In the genomic region with DNA sequence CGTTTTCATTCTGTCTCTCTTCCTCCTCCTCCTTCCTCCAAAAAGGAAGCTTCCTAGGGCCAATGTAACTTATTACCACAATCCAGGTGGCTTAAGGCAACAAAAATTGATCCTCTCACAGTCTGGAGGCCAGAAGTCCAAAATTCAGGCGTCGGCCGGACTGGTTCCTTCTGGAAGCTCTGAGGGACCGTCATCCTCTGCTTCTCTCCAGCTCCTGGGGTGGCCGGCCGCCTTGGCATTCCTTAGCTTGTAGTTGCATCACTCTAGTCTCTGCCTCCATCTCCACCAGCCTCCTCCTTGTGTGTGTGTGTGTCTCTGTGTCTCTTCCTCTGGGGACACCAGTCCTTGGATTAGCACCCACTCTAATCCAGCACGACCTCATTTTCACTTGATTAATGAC, we compare ENCODE assay signal across 30 cellular contexts.
"Had no signal": no experiment of that assay in that cellular context is flagged by ENCODE, and none has a peak within 500 bp of the region (broad histone marks: within the 10 kb centered on the region; RNA-seq: fewer than 3 reads in every experiment).

No MANE protein-coding gene starts in this region.

- H3K4me3 ChIP-seq: neural progenitor cell, ovary, pancreas, prostate gland, psoas muscle, right atrium auricular region, right lobe of liver, sigmoid colon, skin epidermis, smooth muscle cell had no signal

- H3K4me1 ChIP-seq: neural progenitor cell, pancreas, parathyroid adenoma, prostate gland, psoas muscle, right atrium auricular region, right lobe of liver, sigmoid colon had no signal

- H3K9me3 Mint-ChIP-seq: natural killer cell; natural killer cell treated with Interleukin-12 subunit alpha and Interleukin-12 subunit beta and Interleukin-15 and Interleukin-18, amount 100 ng/mL, for 72 hours had no signal

- H3K27ac ChIP-seq: neural progenitor cell, neutrophil, ovary, pancreas, parathyroid adenoma, prostate gland, psoas muscle, right atrium auricular region, right lobe of liver, sigmoid colon, skin epidermis had no signal

- H3K27me3 Mint-ChIP-seq: natural killer cell treated with Interleukin-12 subunit alpha and Interleukin-12 subunit beta and Interleukin-15 and Interleukin-18, amount 100 ng/mL, for 72 hours had no signal

- H3K4me3 Mint-ChIP-seq: naive B cell; naive thymus-derived CD4-positive, alpha-beta T cell; naive thymus-derived CD8-positive, alpha-beta T cell; natural killer cell; natural killer cell treated with Interleukin-12 subunit alpha and Interleukin-12 subunit beta and Interleukin-15 and Interleukin-18, amount 100 ng/mL, for 72 hours; nephron; neural crest cell had no signal

- H3K36me3 Mint-ChIP-seq: natural killer cell; natural killer cell treated with Interleukin-12 subunit alpha and Interleukin-12 subunit beta and Interleukin-15 and Interleukin-18, amount 100 ng/mL, for 72 hours; neural progenitor cell had no signal

- DNase-seq: naive B cell; naive thymus-derived CD4-positive, alpha-beta T cell; naive thymus-derived CD8-positive, alpha-beta T cell; natural killer cell; nucleus accumbens; occipital lobe; ovary; pancreas; psoas muscle; retina; right cardiac atrium; right lobe of liver; sigmoid colon; small intestine; stimulated activated CD4-positive, alpha-beta T cell treated with anti-CD3 and anti-CD28 coated beads, Interleukin-12 subunit alpha, Interleukin-12 subunit beta, amount 100 ng/mL, for 4 hours; stimulated activated CD4-positive, alpha-beta T cell treated with anti-CD3 and anti-CD28 coated beads, Interleukin-15, amount 100 ng/mL, for 24 hours; stimulated activated CD4-positive, alpha-beta T cell treated with anti-CD3 and anti-CD28 coated beads, Interleukin-1b, Interleukin-23, amount 100 ng/mL, for 48 hours; stimulated activated CD4-positive, alpha-beta T cell treated with anti-CD3 and anti-CD28 coated beads, Interleukin-2, amount 100 ng/mL, for 24 hours had no signal

- ATAC-seq: naive thymus-derived CD4-positive, alpha-beta T cell; naive thymus-derived CD8-positive, alpha-beta T cell; natural killer cell; natural killer cell treated with Interleukin-12 subunit alpha and Interleukin-12 subunit beta and Interleukin-15 and Interleukin-18, amount 100 ng/mL, for 72 hours; pancreas; psoas muscle; right cardiac atrium; right lobe of liver; sciatic nerve had no signal

- H3K27me3 ChIP-seq: neural progenitor cell, neutrophil, ovary, pancreas, right atrium auricular region, right lobe of liver, sigmoid colon had no signal

- H3K4me1 Mint-ChIP-seq: naive B cell; naive thymus-derived CD8-positive, alpha-beta T cell; natural killer cell; nephron; neural crest cell; neural progenitor cell had no signal

- H3K36me3 ChIP-seq: neural progenitor cell, neutrophil, ovary, pancreas, prostate gland, right atrium auricular region, right lobe of liver, sigmoid colon had no signal

- H3K27ac Mint-ChIP-seq: naive B cell; naive thymus-derived CD4-positive, alpha-beta T cell; naive thymus-derived CD8-positive, alpha-beta T cell; natural killer cell; natural killer cell treated with Interleukin-12 subunit alpha and Interleukin-12 subunit beta and Interleukin-15 and Interleukin-18, amount 100 ng/mL, for 72 hours; nephron; neural progenitor cell; progenitor cell of endocrine pancreas had no signal

- H3K9me3 ChIP-seq: neutrophil, ovary, pancreas, prostate gland, psoas muscle, right lobe of liver had no signal
